In the genomic region with DNA sequence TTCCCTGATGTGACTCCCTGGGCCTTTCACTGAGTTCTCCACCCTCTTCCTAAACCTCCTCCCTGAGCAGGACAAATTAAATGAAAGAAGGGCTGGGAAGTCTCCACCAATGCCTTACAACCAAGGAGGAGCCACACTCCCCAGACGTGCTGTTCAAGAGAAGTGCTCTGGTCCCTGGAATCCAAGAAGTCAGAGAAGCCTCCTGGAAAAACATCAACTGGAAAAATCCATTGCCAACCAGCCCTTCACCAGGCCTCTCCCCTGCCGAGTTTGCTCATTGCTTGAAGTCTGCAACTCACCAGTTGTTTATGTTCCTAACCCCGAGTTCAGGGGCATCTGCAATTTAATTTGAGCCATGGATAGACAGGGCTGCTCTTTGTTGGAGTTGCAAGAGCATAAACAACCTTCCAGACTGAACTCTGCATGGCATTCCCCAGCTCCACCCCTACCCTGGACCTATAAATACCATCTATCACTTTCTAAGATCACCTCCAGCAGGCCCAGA, we compare ENCODE assay signal across 18 cellular contexts.
A peak's percentile ranks its signal among the peaks of the same experiment; 100 is the strongest.
DNase-seq lines count a peak whose midpoint lies in the region; TF ChIP-seq lines count a peak whose summit lies in the region.
"Had no signal": no experiment of that assay in that cellular context is flagged by ENCODE, and none has a peak within 500 bp of the region (broad histone marks: within the 10 kb centered on the region; RNA-seq: fewer than 3 reads in every experiment).

No MANE protein-coding gene starts in this region.

- H3K27me3 ChIP-seq in esophagus muscularis mucosa: no peaks in the 10 kb centered on the region
- no peaks in the 10 kb centered on the region for H3K27me3 ChIP-seq in Karpas-422 (ENCODE audit: low read length)

- no peaks in the 10 kb centered on the region for H4K20me1 ChIP-seq in Karpas-422 (ENCODE audit: insufficient read depth, low read depth, low read length)

- H3K4me3 Mint-ChIP-seq in osteocyte (ENCODE audit: unreplicated experiment): no peak overlapping the region
- H3K4me3 Mint-ChIP-seq: CD8-positive, alpha-beta T cell; HFFc6 had no signal

- H3K4me3 ChIP-seq in coronary artery: no peak overlapping the region
- no peak overlapping the region for H3K4me3 ChIP-seq in esophagus muscularis mucosa
- H3K4me3 ChIP-seq in Karpas-422 (ENCODE audit: low read length): no peak overlapping the region
- H3K4me3 ChIP-seq: A549 had no signal

- H3K4me1 ChIP-seq in esophagus muscularis mucosa (no peaks in the 10 kb centered on the region), Karpas-422 (ENCODE audit: low read length) (no peaks in the 10 kb centered on the region)
- H3K4me1 ChIP-seq: A549 had no signal

- H2AFZ ChIP-seq in Karpas-422 (ENCODE audit: low read length): no peak overlapping the region

- WGBS in esophagus muscularis mucosa: 39% methylated on average over 3 of the region's 3 CpGs

- H3K9me2 ChIP-seq in Karpas-422 (replicated peaks; ENCODE audit: insufficient read depth, low read length): no peaks in the 10 kb centered on the region

- no peaks in the 10 kb centered on the region for H3K79me2 ChIP-seq in Karpas-422 (ENCODE audit: low read length)

- H3K27ac ChIP-seq in coronary artery: no peak overlapping the region
- H3K27ac ChIP-seq in esophagus muscularis mucosa (replicated peaks in 1 of 4): no peak overlapping the region
- H3K27ac ChIP-seq in Karpas-422 (ENCODE audit: low read length): no peak overlapping the region
- H3K27ac ChIP-seq: A549, C4-2B, HL-60 had no signal

- TF ChIP-seq CTCF in coronary artery (IDR thresholded peaks at IDR 0.05): no peak
- no peak for TF ChIP-seq CTCF in esophagus muscularis mucosa (IDR thresholded peaks at IDR 0.05)
- no peak for TF ChIP-seq CTCF in osteocyte (IDR thresholded peaks at IDR 0.05)

- DNase-seq in coronary artery (ENCODE audit: low spot score) (peak; percentile 17), esophagus muscularis mucosa (ENCODE audit: extremely low spot score) (peak; percentile 68), osteocyte (ENCODE audit: extremely low spot score, unreplicated experiment) (peak; percentile 42), cerebellum (ENCODE audit: low spot score) (no peak), nucleus accumbens (lab: John Stamatoyannopoulos, UW) (no peak), Karpas-422 (no peak)
- DNase-seq: BE2C, COR-L47, DMS153, DMS79 treated with DMSO at 0.1 percent for 48 hours, EL, GDM1, HCEC 1CT, HFFc6 had no signal

- H3K27me3 Mint-ChIP-seq in osteocyte (ENCODE audit: unreplicated experiment): no peaks in the 10 kb centered on the region

- H3K9ac ChIP-seq in Karpas-422 (ENCODE audit: low read length): no peak overlapping the region

- TF ChIP-seq EP300 in esophagus muscularis mucosa (IDR thresholded peaks at IDR 0.05): no peak

- TF ChIP-seq POLR2A in esophagus muscularis mucosa (IDR thresholded peaks at IDR 0.05; ENCODE audit: low read depth): no peak

- H3K36me3 ChIP-seq in esophagus muscularis mucosa (peaks cover 0 to 16% (median 0%) of the 10 kb centered on the region in 4 donors), Karpas-422 (ENCODE audit: insufficient read depth, low read length) (no peaks in the 10 kb centered on the region)
- H3K36me3 ChIP-seq: BE2C had no signal

- H3K9me3 Mint-ChIP-seq in osteocyte (ENCODE audit: unreplicated experiment): no peaks in the 10 kb centered on the region
- H3K9me3 Mint-ChIP-seq: CD8-positive, alpha-beta T cell had no signal

- intact Hi-C loops in esophagus muscularis mucosa (cut with DNase I): no loop called here

- H3K4me1 Mint-ChIP-seq in osteocyte (ENCODE audit: unreplicated experiment): no peaks in the 10 kb centered on the region

- no peaks in the 10 kb centered on the region for H3K36me3 Mint-ChIP-seq in osteocyte (ENCODE audit: unreplicated experiment)
- H3K36me3 Mint-ChIP-seq: CD8-positive, alpha-beta T cell had no signal

- H3K9me3 ChIP-seq in esophagus muscularis mucosa (no peaks in the 10 kb centered on the region), Karpas-422 (ENCODE audit: low read length) (no peaks in the 10 kb centered on the region)
- H3K9me3 ChIP-seq: A549, BE2C had no signal

- no peak overlapping the region for H3K4me2 ChIP-seq in Karpas-422 (ENCODE audit: low read depth, low read length, poor library complexity, severe bottlenecking)
- H3K4me2 ChIP-seq: A549 had no signal

- no peak overlapping the region for H3K27ac Mint-ChIP-seq in osteocyte (ENCODE audit: unreplicated experiment)
- H3K27ac Mint-ChIP-seq: CD8-positive, alpha-beta T cell; HFFc6 had no signal

Comparison
In these comparisons a context has a peak if more than half of its experiments do, and no peak if none do; other contexts are left out.
1. DNase-seq: peak in coronary artery (single experiment), esophagus muscularis mucosa (single experiment) and osteocyte (single experiment); none in cerebellum (single experiment), nucleus accumbens (0 of 56) and Karpas-422 (single experiment).